28 cellular contexts compared by ENCODE assay signal in genomic region chr10:516766-517165, GRCh38.
DNase-seq lines count a peak whose midpoint lies in the region; ATAC-seq and FAIRE-seq lines count a peak whose summit lies in the region.
"Had no signal": no experiment of that assay in that cellular context is flagged by ENCODE, and none has a peak within 500 bp of the region (broad histone marks: within the 10 kb centered on the region; RNA-seq: fewer than 3 reads in every experiment).

No MANE protein-coding gene starts in this region.

- H4K8ac ChIP-seq in mesendoderm (ENCODE audit: low read depth, low read length): no peak overlapping the region

- FAIRE-seq in urothelium cell line (lab: Jason Lieb, UNC): no peak
- FAIRE-seq: A549, TTC549 had no signal

- intact Hi-C loops in Right ventricle myocardium inferior (cut with DNase I) (no loop called here), left cardiac atrium (cut with DNase I) (loop anchor here (5.0 to 10.0 kb wide), 3 partner anchors 108 to 271 kb away; partner anchors contain the start of gene DIP2C (in 1 of the 2))

- ATAC-seq in Right ventricle myocardium inferior (no peak), left cardiac atrium (no peak), GM19023 (IDR thresholded peaks at IDR 0.05; ENCODE audit: unreplicated experiment) (no peak)
- ATAC-seq: activated naive CD4-positive, alpha-beta T cell treated with anti-CD3 and anti-CD28 coated beads, Interleukin-2, amount 50 U/mL, for 72 hours; esophagus mucosa; lower lobe of right lung had no signal

- H3K27ac ChIP-seq in mesendoderm (ENCODE audit: low read depth, low read length): no peak overlapping the region
- H3K27ac ChIP-seq: A549, lower lobe of right lung, thyroid gland had no signal

- no peaks in the 10 kb centered on the region for H3K79me1 ChIP-seq in mesendoderm (ENCODE audit: low read length)

- no peak overlapping the region for H2BK15ac ChIP-seq in mesendoderm (replicated peaks; ENCODE audit: low read depth)

- H3K4me2 ChIP-seq in mesendoderm (ENCODE audit: low read length): no peak overlapping the region
- H3K4me2 ChIP-seq: A549, smooth muscle cell had no signal

- no peaks in the 10 kb centered on the region for H3K4me1 ChIP-seq in mesendoderm (ENCODE audit: control insufficient read depth, low read depth, low read length)
- H3K4me1 ChIP-seq: A549, BE2C had no signal

- no peak overlapping the region for H3K4ac ChIP-seq in mesendoderm (ENCODE audit: low read depth, low read length)

- H2AK5ac ChIP-seq in mesendoderm (ENCODE audit: low read length): no peak overlapping the region

- WGBS in mesendoderm (ENCODE audit: extremely low coverage, insufficient coverage, low lambda C conversion rate): no CpG with 5 or more reads among the region's 10 CpGs

- H3K18ac ChIP-seq in mesendoderm (ENCODE audit: low read length): no peak overlapping the region

- no peak overlapping the region for H2BK5ac ChIP-seq in mesendoderm (ENCODE audit: low read length)

- no peak overlapping the region for H4K5ac ChIP-seq in mesendoderm (ENCODE audit: low read length)

- no peak overlapping the region for H3K9ac ChIP-seq in mesendoderm (ENCODE audit: low read length)

- no peak overlapping the region for H3K23ac ChIP-seq in mesendoderm (ENCODE audit: low read length)

- H2BK120ac ChIP-seq in mesendoderm (ENCODE audit: low read depth, low read length): no peak overlapping the region

- no peaks in the 10 kb centered on the region for H3K36me3 ChIP-seq in mesendoderm (ENCODE audit: control insufficient read depth, insufficient read depth, low read length)
- H3K36me3 ChIP-seq: BE2C, thyroid gland had no signal

- DNase-seq in Right ventricle myocardium inferior (ENCODE audit: missing footprints) (peak; percentile 52), left cardiac atrium (no peak), SK-N-DZ (ENCODE audit: low spot score) (peak; percentile 35), mesendoderm (peak; percentile 38), urothelium cell line (ENCODE audit: low spot score) (peak; percentile 1), AML-193 (lab: John Stamatoyannopoulos, UW) (no peak)
- DNase-seq in activated CD4-positive, CD25-positive, alpha-beta regulatory T cell (lab: John Stamatoyannopoulos, UW): no peak
- DNase-seq: BE2C; effector CD8-positive, alpha-beta T cell; foreskin melanocyte; GOT3; islet precursor cell; lower lobe of right lung; NCI-H1417 treated with DMSO at 0.1 percent for 48 hours; NCI-H2107; NCI-H526; OCI-M1; SHP77; stimulated activated CD4-positive, alpha-beta T cell treated with anti-CD3 and anti-CD28 coated beads, Interleukin-2, amount 100 ng/mL, for 48 hours; stimulated activated naive CD4-positive, alpha-beta T cell; T-helper 1 cell; thyroid gland had no signal

- H3K79me2 ChIP-seq in mesendoderm (ENCODE audit: control insufficient read depth, insufficient read depth, low read length): no peaks in the 10 kb centered on the region

- no peak overlapping the region for H3K4me3 ChIP-seq in mesendoderm (ENCODE audit: low read length)
- H3K4me3 ChIP-seq: A549, lower lobe of right lung, smooth muscle cell, thyroid gland had no signal

- no peaks in the 10 kb centered on the region for H3K27me3 ChIP-seq in mesendoderm (ENCODE audit: insufficient read depth, low read length, poor library complexity)
- H3K27me3 ChIP-seq: BE2C, thyroid gland had no signal

- H3K56ac ChIP-seq in mesendoderm (ENCODE audit: low read length): no peak overlapping the region

Comparison
In these comparisons a context has a peak if more than half of its experiments do, and no peak if none do; other contexts are left out.
1. DNase-seq: peak in Right ventricle myocardium inferior (single experiment), SK-N-DZ (single experiment), mesendoderm (single experiment) and urothelium cell line (single experiment); none in left cardiac atrium (single experiment), AML-193 (0 of 2) and activated CD4-positive, CD25-positive, alpha-beta regulatory T cell (0 of 4).